10 cellular contexts compared by ENCODE assay signal in the genomic region with DNA sequence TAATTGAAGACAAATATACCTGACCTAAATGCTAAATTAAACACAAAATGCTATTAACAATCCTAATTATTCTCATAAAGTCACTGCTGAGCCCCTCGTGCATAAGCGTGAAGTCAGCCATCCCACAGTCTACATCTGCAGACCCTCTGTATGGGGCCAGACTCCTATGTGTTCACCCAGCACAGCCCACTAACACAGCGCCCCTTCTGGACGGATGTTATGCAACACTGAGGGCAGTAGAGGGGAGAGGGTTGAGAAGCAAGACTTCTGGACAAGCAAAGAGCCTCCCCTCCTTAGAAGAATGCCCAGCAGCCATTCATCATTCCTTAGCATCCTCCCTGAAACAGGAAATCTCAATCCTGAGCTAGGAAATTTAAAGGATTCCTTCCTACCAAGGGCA. TPM values are rescaled to one million over a fixed set of nuclear protein-coding genes. Genes with fewer than 3 reads are reported as not detected.
DNase-seq lines count a peak whose midpoint lies in the region; ATAC-seq and TF ChIP-seq lines count a peak whose summit lies in the region.
"Had no signal": no experiment of that assay in that cellular context is flagged by ENCODE, and none has a peak within 500 bp of the region (broad histone marks: within the 10 kb centered on the region; RNA-seq: fewer than 3 reads in every experiment).

No MANE protein-coding gene starts in this region.

- TF ChIP-seq CTCF in retinal pigment epithelial cell (conservative IDR thresholded peaks at IDR 0.05; ENCODE audit: low read depth, low read length) = peak; percentile 55

- H3K4me1 Mint-ChIP-seq in activated CD4-positive, alpha-beta T cell treated with anti-CD3 and anti-CD28 coated beads, Interleukin-2, amount 10 ng/mL, durations not matched to agents 7 days and 5 days = peaks cover under 1% of the 10 kb centered on the region
- H3K4me1 Mint-ChIP-seq in activated CD4-positive, alpha-beta T cell treated with anti-CD3 and anti-CD28 coated beads, Interleukin-2, amount 10 ng/mL, durations not matched to agents 24 days and 14 days = peaks cover 1% of the 10 kb centered on the region
- H3K4me1 Mint-ChIP-seq in activated naive CD8-positive, alpha-beta T cell treated with anti-CD3 and anti-CD28 coated beads for 36 hours = peaks cover 1% of the 10 kb centered on the region
- no peaks in the 10 kb centered on the region for H3K4me1 Mint-ChIP-seq in stimulated activated naive B cell treated with anti-CD40 and anti-IgM and Interleukin-4, amounts not matched to agents 10 μg/mL and 1 μg/mL and 100 μg/mL, for 72 hours
- H3K4me1 Mint-ChIP-seq: IgD-negative memory B cell had no signal

- CTCF ChIA-PET in activated CD4-positive, alpha-beta T cell treated with anti-CD3 and anti-CD28 coated beads, Interleukin-2, amount 10 ng/mL, durations not matched to agents 7 days and 5 days (lab: Charles Lee) = interaction anchor here (1.3 kb wide), 1 partner anchor 43 kb away, joined by 4 read pairs; no protein-coding TSS in a partner anchor

- H3K36me3 Mint-ChIP-seq in activated CD4-positive, alpha-beta T cell treated with anti-CD3 and anti-CD28 coated beads, Interleukin-2, amount 10 ng/mL, durations not matched to agents 7 days and 5 days (ENCODE audit: low read depth) = no peaks in the 10 kb centered on the region
- no peaks in the 10 kb centered on the region for H3K36me3 Mint-ChIP-seq in activated CD4-positive, alpha-beta T cell treated with anti-CD3 and anti-CD28 coated beads, Interleukin-2, amount 10 ng/mL, durations not matched to agents 24 days and 14 days (ENCODE audit: low read depth)
- no peaks in the 10 kb centered on the region for H3K36me3 Mint-ChIP-seq in activated naive CD8-positive, alpha-beta T cell treated with anti-CD3 and anti-CD28 coated beads for 36 hours
- H3K36me3 Mint-ChIP-seq in stimulated activated naive B cell treated with anti-CD40 and anti-IgM and Interleukin-4, amounts not matched to agents 10 μg/mL and 1 μg/mL and 100 μg/mL, for 72 hours = no peaks in the 10 kb centered on the region
- H3K36me3 Mint-ChIP-seq: IgD-negative memory B cell had no signal

- H3K4me3 Mint-ChIP-seq in activated CD4-positive, alpha-beta T cell treated with anti-CD3 and anti-CD28 coated beads, Interleukin-2, amount 10 ng/mL, durations not matched to agents 7 days and 5 days = no peak overlapping the region
- H3K4me3 Mint-ChIP-seq in activated CD4-positive, alpha-beta T cell treated with anti-CD3 and anti-CD28 coated beads, Interleukin-2, amount 10 ng/mL, durations not matched to agents 24 days and 14 days = no peak overlapping the region
- no peak overlapping the region for H3K4me3 Mint-ChIP-seq in activated naive CD8-positive, alpha-beta T cell treated with anti-CD3 and anti-CD28 coated beads for 36 hours
- H3K4me3 Mint-ChIP-seq in stimulated activated naive B cell treated with anti-CD40 and anti-IgM and Interleukin-4, amounts not matched to agents 10 μg/mL and 1 μg/mL and 100 μg/mL, for 72 hours = no peak overlapping the region
- H3K4me3 Mint-ChIP-seq: IgD-negative memory B cell had no signal

- peaks cover 62% of the 10 kb centered on the region for H3K27me3 Mint-ChIP-seq in activated CD4-positive, alpha-beta T cell treated with anti-CD3 and anti-CD28 coated beads, Interleukin-2, amount 10 ng/mL, durations not matched to agents 7 days and 5 days
- H3K27me3 Mint-ChIP-seq in activated CD4-positive, alpha-beta T cell treated with anti-CD3 and anti-CD28 coated beads, Interleukin-2, amount 10 ng/mL, durations not matched to agents 24 days and 14 days = peaks cover 64% of the 10 kb centered on the region
- peaks cover 71% of the 10 kb centered on the region for H3K27me3 Mint-ChIP-seq in activated naive CD8-positive, alpha-beta T cell treated with anti-CD3 and anti-CD28 coated beads for 36 hours
- H3K27me3 Mint-ChIP-seq in stimulated activated naive B cell treated with anti-CD40 and anti-IgM and Interleukin-4, amounts not matched to agents 10 μg/mL and 1 μg/mL and 100 μg/mL, for 72 hours = peaks cover 47 to 58% of the 10 kb centered on the region in 2 donors

- peak; percentile 12 for DNase-seq in activated CD4-positive, alpha-beta T cell treated with anti-CD3 and anti-CD28 coated beads, Interleukin-2, amount 10 ng/mL, durations not matched to agents 7 days and 5 days
- no peak for DNase-seq in activated CD4-positive, alpha-beta T cell treated with anti-CD3 and anti-CD28 coated beads, Interleukin-2, amount 10 ng/mL, durations not matched to agents 24 days and 14 days
- DNase-seq in activated naive CD8-positive, alpha-beta T cell treated with anti-CD3 and anti-CD28 coated beads for 36 hours = peak; percentile 17
- DNase-seq in retinal pigment epithelial cell (ENCODE audit: low read depth) = no peak
- DNase-seq in stimulated activated naive B cell treated with anti-CD40 and anti-IgM and Interleukin-4, amounts not matched to agents 10 μg/mL and 1 μg/mL and 100 μg/mL, for 72 hours = no peak
- no peak for DNase-seq in activated gamma-delta T cell (lab: John Stamatoyannopoulos, UW)
- no peak for DNase-seq in NCI-H146 (lab: John Stamatoyannopoulos, UW)
- DNase-seq: heart left ventricle had no signal

- intact Hi-C loops in activated CD4-positive, alpha-beta T cell treated with anti-CD3 and anti-CD28 coated beads, Interleukin-2, amount 10 ng/mL, durations not matched to agents 24 days and 14 days (cut with micrococcal nuclease) = no loop called here

- no peaks in the 10 kb centered on the region for H3K9me3 Mint-ChIP-seq in activated CD4-positive, alpha-beta T cell treated with anti-CD3 and anti-CD28 coated beads, Interleukin-2, amount 10 ng/mL, durations not matched to agents 7 days and 5 days
- H3K9me3 Mint-ChIP-seq in activated CD4-positive, alpha-beta T cell treated with anti-CD3 and anti-CD28 coated beads, Interleukin-2, amount 10 ng/mL, durations not matched to agents 24 days and 14 days = no peaks in the 10 kb centered on the region
- no peaks in the 10 kb centered on the region for H3K9me3 Mint-ChIP-seq in activated naive CD8-positive, alpha-beta T cell treated with anti-CD3 and anti-CD28 coated beads for 36 hours
- H3K9me3 Mint-ChIP-seq in stimulated activated naive B cell treated with anti-CD40 and anti-IgM and Interleukin-4, amounts not matched to agents 10 μg/mL and 1 μg/mL and 100 μg/mL, for 72 hours = no peaks in the 10 kb centered on the region
- H3K9me3 Mint-ChIP-seq: IgD-negative memory B cell had no signal

- POLR2A ChIA-PET in activated CD4-positive, alpha-beta T cell treated with anti-CD3 and anti-CD28 coated beads, Interleukin-2, amount 10 ng/mL, durations not matched to agents 7 days and 5 days (lab: Charles Lee) = no interaction called here

- no peak overlapping the region for H3K4me3 ChIP-seq in retinal pigment epithelial cell (ENCODE audit: low read length)
- H3K4me3 ChIP-seq: heart left ventricle had no signal

- peak; percentile 77 for ATAC-seq in HG03025 (IDR thresholded peaks at IDR 0.05; ENCODE audit: low FRiP score, unreplicated experiment)
- ATAC-seq in stimulated activated naive B cell treated with anti-CD40 and anti-IgM and Interleukin-4, amounts not matched to agents 10 μg/mL and 1 μg/mL and 100 μg/mL, for 72 hours (replicated peaks) = no peak
- ATAC-seq: heart left ventricle had no signal

- H3K27ac Mint-ChIP-seq in activated CD4-positive, alpha-beta T cell treated with anti-CD3 and anti-CD28 coated beads, Interleukin-2, amount 10 ng/mL, durations not matched to agents 7 days and 5 days = no peak overlapping the region
- no peak overlapping the region for H3K27ac Mint-ChIP-seq in activated CD4-positive, alpha-beta T cell treated with anti-CD3 and anti-CD28 coated beads, Interleukin-2, amount 10 ng/mL, durations not matched to agents 24 days and 14 days
- H3K27ac Mint-ChIP-seq in activated naive CD8-positive, alpha-beta T cell treated with anti-CD3 and anti-CD28 coated beads for 36 hours = no peak overlapping the region
- H3K27ac Mint-ChIP-seq in stimulated activated naive B cell treated with anti-CD40 and anti-IgM and Interleukin-4, amounts not matched to agents 10 μg/mL and 1 μg/mL and 100 μg/mL, for 72 hours = no peak overlapping the region
- H3K27ac Mint-ChIP-seq: IgD-negative memory B cell had no signal

RNA-seq across cellular contexts. Expression of a gene that starts 7.9 kb away (rescaled TPM):
- under 1 TPM; 0.85 to 0.94 TPM for total RNA-seq in activated CD4-positive, alpha-beta T cell treated with anti-CD3 and anti-CD28 coated beads, Interleukin-2, amount 10 ng/mL, durations not matched to agents 7 days and 5 days
- total RNA-seq in activated CD4-positive, alpha-beta T cell treated with anti-CD3 and anti-CD28 coated beads, Interleukin-2, amount 10 ng/mL, durations not matched to agents 24 days and 14 days = 2.7 and 3.1 TPM in 2 replicates
- under 1 TPM; 0.12 to 0.42 TPM for total RNA-seq in activated naive CD8-positive, alpha-beta T cell treated with anti-CD3 and anti-CD28 coated beads for 36 hours

Comparison
In these comparisons a context has a peak if more than half of its experiments do, and no peak if none do; other contexts are left out.
1. DNase-seq: peak in activated CD4-positive, alpha-beta T cell treated with anti-CD3 and anti-CD28 coated beads, Interleukin-2, amount 10 ng/mL, durations not matched to agents 7 days and 5 days (single experiment) and activated naive CD8-positive, alpha-beta T cell treated with anti-CD3 and anti-CD28 coated beads for 36 hours (single experiment); none in activated CD4-positive, alpha-beta T cell treated with anti-CD3 and anti-CD28 coated beads, Interleukin-2, amount 10 ng/mL, durations not matched to agents 24 days and 14 days (single experiment), retinal pigment epithelial cell (single experiment), stimulated activated naive B cell treated with anti-CD40 and anti-IgM and Interleukin-4, amounts not matched to agents 10 μg/mL and 1 μg/mL and 100 μg/mL, for 72 hours (single experiment), activated gamma-delta T cell (single experiment) and NCI-H146 (single experiment).